ENCODE assay signal across 15 cellular contexts in the genomic region with DNA sequence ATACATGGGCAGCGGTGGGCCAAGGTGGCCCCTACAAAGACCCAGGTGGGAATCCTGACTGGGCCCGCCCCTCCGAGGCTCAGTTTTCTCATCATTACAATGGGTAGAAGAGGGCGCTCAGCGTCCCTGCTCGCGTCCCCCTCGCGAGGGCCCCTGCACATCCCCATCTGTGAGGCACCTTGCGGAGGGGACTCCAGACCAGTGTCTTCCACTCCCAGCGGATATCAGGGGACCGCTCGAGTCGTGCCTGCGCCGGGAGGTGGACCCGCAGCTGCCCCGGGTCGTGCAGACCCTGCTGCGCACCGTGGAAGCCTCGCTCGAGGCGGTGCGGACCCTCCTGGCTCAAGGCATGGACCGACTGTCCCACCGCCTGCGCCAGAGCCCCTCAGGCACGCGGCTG. TPM values are rescaled to one million over a fixed set of nuclear protein-coding genes. Genes with fewer than 3 reads are reported as not detected.
DNase-seq lines count a peak whose midpoint lies in the region; ATAC-seq and TF ChIP-seq lines count a peak whose summit lies in the region.
"Had no signal": no experiment of that assay in that cellular context is flagged by ENCODE, and none has a peak within 500 bp of the region (broad histone marks: within the 10 kb centered on the region; RNA-seq: fewer than 3 reads in every experiment).

No MANE protein-coding gene starts in this region.

- H3K9me3 ChIP-seq in BLaER1 (no peaks in the 10 kb centered on the region), HCT116 (ENCODE audit: control insufficient read depth in 1 of 2, insufficient read depth in 1 of 2, low read depth in 1 of 2, low read length in 2 of 2) (no peaks in the 10 kb centered on the region), neuronal stem cell (replicated peaks in 1 of 2; ENCODE audit: control insufficient read depth in 2 of 2, insufficient read depth in 1 of 2, low read depth in 1 of 2, low read length in 2 of 2) (peaks cover 0 to 4% of the 10 kb centered on the region in 2 donors), endodermal cell (ENCODE audit: control insufficient read depth, low read length) (no peaks in the 10 kb centered on the region)
- H3K9me3 ChIP-seq: HAP-1, Peyer's patch, transverse colon had no signal

- peaks cover 12 to 15% of the 10 kb centered on the region in 2 donors for H3K4me1 Mint-ChIP-seq in effector memory CD8-positive, alpha-beta T cell (ENCODE audit: low read depth in 2 of 2)
- no peaks in the 10 kb centered on the region for H3K4me1 Mint-ChIP-seq in endodermal cell

- no peak for TF ChIP-seq POLR2A in HCT116 (IDR thresholded peaks at IDR 0.05; ENCODE audit: borderline replicate concordance, extremely low read depth, insufficient read depth, insufficient read length)

- H4K8ac ChIP-seq in neuronal stem cell (ENCODE audit: low read depth, low read length), result no peak overlapping the region

- TF ChIP-seq CTCF in HCT116 (IDR thresholded peaks at IDR 0.05 in 2 of 3, conservative IDR thresholded peaks at IDR 0.05 in 1 of 3; ENCODE audit: borderline replicate concordance in 1 of 3, insufficient read depth in 1 of 3, low read depth in 2 of 3, low read length in 2 of 3), result no peak
- TF ChIP-seq CTCF in endodermal cell (conservative IDR thresholded peaks at IDR 0.05), result no peak

- H2BK5ac ChIP-seq in neuronal stem cell (ENCODE audit: low read length), result no peak overlapping the region

- H3K27ac ChIP-seq in BLaER1 (peak overlapping the region; percentile 20; the same call in 1 of the 2 replicates), HCT116 (ENCODE audit: low read depth, low read length) (no peak overlapping the region; the same call in 1 of the 2 replicates), neuronal stem cell (replicated peaks; ENCODE audit: low read length) (no peak overlapping the region), endodermal cell (ENCODE audit: low read depth, low read length) (no peak overlapping the region)

- H2AFZ ChIP-seq in HCT116 (ENCODE audit: low read depth, low read length, poor library complexity, severe bottlenecking), result no peak overlapping the region
- H2AFZ ChIP-seq in neuronal stem cell (ENCODE audit: low read length), result no peak overlapping the region

- H3K27ac Mint-ChIP-seq in effector memory CD8-positive, alpha-beta T cell, result peak overlapping the region; percentile 70 to 82
- H3K27ac Mint-ChIP-seq in endodermal cell, result no peak overlapping the region
- H3K27ac Mint-ChIP-seq: activated T-cell treated with anti-CD3 and anti-CD28 coated beads, Interleukin-2, amount 50 U/mL, for 72 hours had no signal

- H3K4ac ChIP-seq in neuronal stem cell (ENCODE audit: low read length), result no peak overlapping the region

- H2AK5ac ChIP-seq in neuronal stem cell (ENCODE audit: low read depth, low read length), result peak overlapping the region; percentile 28

- peaks cover 19% of the 10 kb centered on the region for H3K36me3 Mint-ChIP-seq in effector memory CD8-positive, alpha-beta T cell (ENCODE audit: insufficient read depth)
- no peaks in the 10 kb centered on the region for H3K36me3 Mint-ChIP-seq in endodermal cell (ENCODE audit: low read depth)
- H3K36me3 Mint-ChIP-seq: activated naive CD4-positive, alpha-beta T cell treated with anti-CD3 and anti-CD28 coated beads, Interleukin-2, amount 10 ng/mL, durations not matched to agents 7 days and 5 days; CD14-positive monocyte had no signal

- H3K4me2 ChIP-seq in BLaER1 (peak overlapping the region; percentile 54), HCT116 (ENCODE audit: low read length) (peak overlapping the region; percentile 5; the same call in 1 of the 2 replicates), neuronal stem cell (ENCODE audit: insufficient read depth, low read length, poor library complexity, severe bottlenecking) (no peak overlapping the region)

- H3K27me3 Mint-ChIP-seq in effector memory CD8-positive, alpha-beta T cell, result no peaks in the 10 kb centered on the region
- peaks cover 55% of the 10 kb centered on the region for H3K27me3 Mint-ChIP-seq in endodermal cell (ENCODE audit: insufficient read depth)
- H3K27me3 Mint-ChIP-seq: naive B cell had no signal

- H3K27me3 ChIP-seq in BLaER1 (no peaks in the 10 kb centered on the region), HCT116 (ENCODE audit: insufficient read depth, low read length) (no peaks in the 10 kb centered on the region), neuronal stem cell (ENCODE audit: control insufficient read depth in 3 of 3, insufficient read depth in 3 of 3, low read depth in 1 of 3, low read length in 3 of 3) (peaks cover 0 to 6% (median 0%) of the 10 kb centered on the region in 3 experiments), endodermal cell (ENCODE audit: control insufficient read depth, insufficient read depth, low read length, poor library complexity, severe bottlenecking) (peaks cover 9% of the 10 kb centered on the region)
- H3K27me3 ChIP-seq: Peyer's patch, transverse colon had no signal

- intact Hi-C loops in HCT116 (cut with micrococcal nuclease), result no loop called here

- H3K79me2 ChIP-seq in HCT116 (ENCODE audit: insufficient read depth, low read length), result no peaks in the 10 kb centered on the region

- no peaks in the 10 kb centered on the region for H3K79me1 ChIP-seq in neuronal stem cell (ENCODE audit: low read depth, low read length)

- no peak overlapping the region for H4K91ac ChIP-seq in neuronal stem cell (ENCODE audit: low read depth, low read length, poor library complexity)

- no peaks in the 10 kb centered on the region for H3K9me3 Mint-ChIP-seq in effector memory CD8-positive, alpha-beta T cell
- peaks cover 3% of the 10 kb centered on the region for H3K9me3 Mint-ChIP-seq in endodermal cell
- H3K9me3 Mint-ChIP-seq: activated T-cell treated with anti-CD3 and anti-CD28 coated beads, Interleukin-2, amount 50 U/mL, for 72 hours; naive B cell had no signal

- peaks cover 59% of the 10 kb centered on the region for H3K36me3 ChIP-seq in BLaER1
- no peaks in the 10 kb centered on the region for H3K36me3 ChIP-seq in HCT116 (ENCODE audit: control insufficient read depth in 1 of 2, insufficient read depth in 2 of 2, low read length in 2 of 2)
- H3K36me3 ChIP-seq in neuronal stem cell (replicated peaks in 1 of 2; ENCODE audit: control insufficient read depth in 2 of 2, insufficient read depth in 2 of 2, low read length in 2 of 2), result no peaks in the 10 kb centered on the region
- no peaks in the 10 kb centered on the region for H3K36me3 ChIP-seq in endodermal cell (ENCODE audit: control insufficient read depth, insufficient read depth, low read length)
- H3K36me3 ChIP-seq: HAP-1, Peyer's patch, transverse colon, WERI-Rb-1 had no signal

- H3K9me2 ChIP-seq in HCT116 (ENCODE audit: insufficient read depth), result no peaks in the 10 kb centered on the region

- no peak overlapping the region for H2BK120ac ChIP-seq in neuronal stem cell (ENCODE audit: low read depth, low read length)

- H3K23ac ChIP-seq in neuronal stem cell (ENCODE audit: low read depth, low read length, poor library complexity), result no peak overlapping the region

- H3K4me1 ChIP-seq in BLaER1, result peaks cover 76% of the 10 kb centered on the region
- H3K4me1 ChIP-seq in HCT116 (ENCODE audit: control insufficient read depth in 1 of 2, insufficient read depth in 2 of 2, low read length in 2 of 2), result peaks cover 8 to 26% of the 10 kb centered on the region in 2 experiments
- peaks cover 0 to 5% of the 10 kb centered on the region in 2 donors for H3K4me1 ChIP-seq in neuronal stem cell (ENCODE audit: control insufficient read depth in 2 of 2, insufficient read depth in 1 of 2, low read depth in 1 of 2, low read length in 2 of 2)
- no peaks in the 10 kb centered on the region for H3K4me1 ChIP-seq in endodermal cell (ENCODE audit: control insufficient read depth, insufficient read depth, low read length)

- no peak overlapping the region for H2BK15ac ChIP-seq in neuronal stem cell (ENCODE audit: low read length)

- POLR2A ChIA-PET in HCT116 (lab: Charles Lee), result interaction anchor here (1.0 kb wide), 1 partner anchor 29 kb away, joined by 3 read pairs; a partner anchor contains a TSS

- ATAC-seq in HCT116, result no peak
- no peak for ATAC-seq in effector memory CD8-positive, alpha-beta T cell (replicated peaks)

- no TSS peak for BruUV-seq in HCT116 (replicated peaks; lab: Mats Ljungman, UMichigan)

- CTCF ChIA-PET in HCT116 (lab: Charles Lee), result no interaction called here

- no CpG with 5 or more reads among the region's 30 CpGs for WGBS in neuronal stem cell (ENCODE audit: extremely low coverage in 2 of 2, insufficient read length in 2 of 2, insufficient replicate concordance in 1 of 2), 2 donors
- WGBS in endodermal cell (ENCODE audit: insufficient coverage in 1 of 2, insufficient read length in 1 of 2), 2 experiments, result 91 to 97% methylated on average over 13 to 30 of the region's 30 CpGs

- H4K20me1 ChIP-seq in BLaER1, result peaks cover 28% of the 10 kb centered on the region; the same call in 1 of the 2 replicates
- no peaks in the 10 kb centered on the region for H4K20me1 ChIP-seq in HCT116 (ENCODE audit: insufficient read depth)

- H2BK12ac ChIP-seq in neuronal stem cell (ENCODE audit: low read length), result peak overlapping the region; percentile 12

- peak overlapping the region; percentile 7 for H3K18ac ChIP-seq in neuronal stem cell (ENCODE audit: low read length)

- peak overlapping the region in 1 of 2 donors; percentile 87 for H3K4me3 Mint-ChIP-seq in effector memory CD8-positive, alpha-beta T cell
- no peak overlapping the region for H3K4me3 Mint-ChIP-seq in endodermal cell

- no peak overlapping the region; the same call in 1 of the 2 replicates for H3K9ac ChIP-seq in BLaER1
- H3K9ac ChIP-seq in HCT116 (ENCODE audit: low read length), result no peak overlapping the region
- peak overlapping the region; percentile 50 for H3K9ac ChIP-seq in neuronal stem cell (ENCODE audit: low read depth, low read length, poor library complexity)
- no peak overlapping the region for H3K9ac ChIP-seq in endodermal cell (ENCODE audit: extremely low read depth, low read length, poor library complexity, severe bottlenecking)

- RAD21 ChIA-PET in HCT116 (lab: Charles Lee; ENCODE audit: low non-redundant PET in 1 of 2, low total read pairs in 2 of 2, uncharacterized antibody in 2 of 2, unreplicated experiment in 2 of 2), result no interaction called here

- H3K4me3 ChIP-seq in BLaER1 (no peak overlapping the region), HCT116 (replicated peaks in 1 of 2; ENCODE audit: low read depth in 1 of 2, low read length in 2 of 2) (no peak overlapping the region), neuronal stem cell (ENCODE audit: low read length in 2 of 2) (no peak overlapping the region), endodermal cell (ENCODE audit: low read length) (no peak overlapping the region)

- DNase-seq in HCT116 (ENCODE audit: low read depth, low spot score), result no peak
- DNase-seq in effector memory CD8-positive, alpha-beta T cell, result no peak
- DNase-seq in neuronal stem cell (ENCODE audit: low spot score), result no peak
- no peak for DNase-seq in DMS79 treated with DMSO at 0.1 percent for 48 hours (lab: John Stamatoyannopoulos, UW)
- DNase-seq in dedifferentiated amniotic fluid mesenchymal stem cell (ENCODE audit: extremely low spot score), result no peak
- DNase-seq in endodermal cell, result no peak

- TF ChIP-seq RAD21 in HCT116 (IDR thresholded peaks at IDR 0.05; ENCODE audit: low read depth), result no peak

- no peak overlapping the region for H3K14ac ChIP-seq in neuronal stem cell (ENCODE audit: low read length)

RNA-seq across cellular contexts. Expression of a gene that starts 15.3 kb away (rescaled TPM):
- 86.0 TPM for total RNA-seq in HCT116 (2021; ENCODE audit: unreplicated experiment)
- polyA plus RNA-seq in HCT116 (2012), result 64.8 and 67.6 TPM in 2 replicates
- polyA plus RNA-seq in neuronal stem cell (2013, experiment 1 of 2), result 51.5 TPM
- 51.9 TPM for polyA plus RNA-seq in neuronal stem cell (2013, experiment 2 of 2)
- 10 to 100 TPM; 61.2 to 68.3 TPM for total RNA-seq in endodermal cell
- polyA plus RNA-seq in endodermal cell (2013, experiment 1 of 2), result 52.8 TPM
- 49.6 TPM for polyA plus RNA-seq in endodermal cell (2013, experiment 2 of 2)

RNA-seq across cellular contexts. Expression of a gene that starts 28.7 kb away (rescaled TPM):
- total RNA-seq in HCT116 (2021; ENCODE audit: unreplicated experiment) (68.5 TPM), endodermal cell (100 to 1,000 TPM; 121 to 132 TPM)
- 43.1 and 53.5 TPM in 2 replicates for polyA plus RNA-seq in HCT116 (2012)
- 109 TPM for polyA plus RNA-seq in neuronal stem cell (2013, experiment 1 of 2)
- 106 TPM for polyA plus RNA-seq in neuronal stem cell (2013, experiment 2 of 2)
- polyA plus RNA-seq in endodermal cell (2013, experiment 1 of 2), result 79.1 TPM
- 76.6 TPM for polyA plus RNA-seq in endodermal cell (2013, experiment 2 of 2)
